In the genomic region with DNA sequence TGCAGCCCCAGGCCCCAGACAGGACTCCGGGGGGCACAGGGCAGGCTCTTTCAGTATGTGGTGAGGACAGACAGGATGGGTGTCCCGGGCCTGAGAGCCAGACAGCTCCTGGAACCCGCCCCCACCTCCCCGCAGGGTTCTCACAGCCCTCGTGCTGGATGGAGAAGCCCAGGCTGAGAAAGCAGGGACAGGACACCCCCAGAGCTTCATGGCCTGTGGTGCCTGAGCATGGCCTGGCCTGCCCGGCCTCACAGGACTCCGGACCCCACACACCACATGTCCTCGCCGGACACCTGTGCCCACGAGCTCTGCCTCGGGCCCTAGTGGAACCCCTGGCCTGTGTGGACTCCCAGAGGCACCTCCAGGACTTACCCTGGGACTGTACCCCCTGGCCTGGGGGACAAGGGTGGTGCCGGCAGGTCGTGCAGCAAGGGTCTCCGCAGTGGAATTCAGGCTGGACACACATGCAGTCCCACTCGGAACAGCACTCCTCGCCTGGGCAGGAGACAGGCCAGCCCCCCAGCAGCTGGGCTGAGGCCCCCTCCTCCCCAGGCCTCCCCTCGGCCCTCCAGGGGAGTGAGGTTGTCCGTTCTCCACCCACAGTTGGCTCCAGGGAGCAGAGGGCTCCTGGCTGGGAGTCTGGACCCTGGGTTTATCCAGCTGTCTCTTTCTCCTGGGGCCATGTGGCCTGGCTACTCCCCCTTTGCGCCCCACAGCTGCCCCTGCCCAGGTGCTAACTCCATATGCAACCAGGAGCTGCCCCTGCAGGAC, we compare ENCODE assay signal across 1 cellular context.
TF ChIP-seq lines count a peak whose summit lies in the region.

No MANE protein-coding gene starts in this region.

TF ChIP-seq in HepG2, 621 proteins besides CTCF, POLR2A, EP300 and RAD21:
- TF ChIP-seq TRIM24 (CRISPR knock-in tag; IDR thresholded peaks at IDR 0.05) (no peak), HMG20B (CRISPR knock-in tag; conservative IDR thresholded peaks at IDR 0.05) (no peak), NR2F2 (IDR thresholded peaks at IDR 0.05; ENCODE audit: borderline replicate concordance, low read depth) (no peak), ZFP62 (CRISPR knock-in tag; IDR thresholded peaks at IDR 0.05) (no peak), ZIK1 (CRISPR knock-in tag; IDR thresholded peaks at IDR 0.05; ENCODE audit: borderline replicate concordance, low read depth) (no peak)
